ENCODE assay signal across 25 cellular contexts in the genomic region with DNA sequence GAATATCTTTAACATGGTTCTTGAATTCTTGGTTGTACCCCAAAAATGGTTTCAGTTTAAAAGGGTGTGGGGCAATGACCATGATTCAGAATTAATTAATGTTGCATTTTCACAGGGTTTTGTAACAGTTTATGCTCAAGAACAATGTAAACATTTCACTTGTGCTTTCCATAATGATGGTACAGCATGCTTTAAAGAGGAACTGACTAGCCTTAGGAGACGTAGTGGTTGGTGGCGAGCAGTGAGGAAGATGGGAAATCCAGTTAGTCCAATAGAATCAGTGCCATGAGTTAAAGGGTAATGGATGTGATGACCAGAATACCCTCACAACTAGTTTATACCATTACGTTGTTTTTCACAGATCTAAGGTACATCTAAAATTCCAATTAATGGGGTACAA.
"Had no signal": no experiment of that assay in that cellular context is flagged by ENCODE, and none has a peak within 500 bp of the region (broad histone marks: within the 10 kb centered on the region; RNA-seq: fewer than 3 reads in every experiment).

No MANE protein-coding gene starts in this region.

- H3K36me3 ChIP-seq: adrenal gland, breast epithelium, left lung, spleen, tibial artery, vagina had no signal

- H3K4me3 ChIP-seq: adrenal gland, breast epithelium, left lung, spleen, tibial artery, vagina had no signal

- H3K9ac ChIP-seq: parathyroid adenoma had no signal

- H3K4me3 Mint-ChIP-seq: activated CD4-positive, alpha-beta T cell treated with anti-CD3 and anti-CD28 coated beads for 36 hours; activated T-helper 1 cell treated with anti-CD3 and anti-CD28 coated beads, Interleukin-12 subunit alpha, Interleukin-12 subunit beta, Interleukin-2, Interleukin-4 antibody, amounts not matched to agents 30 ng/mL and 10 ng/mL and 1 ng/mL, durations not matched to agents 14 hours and 24 hours and 36 hours; nephron; WTC11 had no signal

- FAIRE-seq: astrocyte, endometrium, keratinocyte had no signal

- H3K9me3 ChIP-seq: breast epithelium, vagina had no signal

- H3K27me3 Mint-ChIP-seq: activated CD4-positive, alpha-beta T cell treated with anti-CD3 and anti-CD28 coated beads for 36 hours had no signal

- DNase-seq: activated CD4-positive, alpha-beta T cell treated with anti-CD3 and anti-CD28 coated beads for 36 hours; activated CD4-positive, alpha-beta T cell treated with anti-CD3 and anti-CD28 coated beads, Interleukin-2, amount 50 U/mL, for 48 hours; activated gamma-delta T cell treated with Interleukin-2 at 50 U/mL for 16 hours; activated T-cell treated with anti-CD3 and anti-CD28 coated beads for 4 hours; adrenal gland; cerebellar nuclear complex; cortex of kidney; erythroblast; foreskin melanocyte; left lung; midbrain; spleen; stimulated activated naive CD4-positive, alpha-beta T cell treated with Interleukin-2 at 50 U/mL for 16 hours; substantia nigra; tibial artery had no signal

- H3K79me2 ChIP-seq: parathyroid adenoma had no signal

- H2AFZ ChIP-seq: parathyroid adenoma had no signal

- ATAC-seq: activated CD4-positive, alpha-beta T cell treated with anti-CD3 and anti-CD28 coated beads for 36 hours; activated naive CD4-positive, alpha-beta T cell treated with anti-CD3 and anti-CD28 coated beads, Interleukin-2, amount 50 U/mL, for 72 hours; left lung; WTC11 had no signal

- H3K4me1 ChIP-seq: breast epithelium, parathyroid adenoma, tibial artery, vagina had no signal

- H3K27ac ChIP-seq: adrenal gland, breast epithelium, left lung, parathyroid adenoma, spleen, tibial artery, vagina had no signal

- H3K27me3 ChIP-seq: adrenal gland, breast epithelium, left lung, spleen, tibial artery, vagina had no signal

- H3K27ac Mint-ChIP-seq: activated CD4-positive, alpha-beta T cell treated with anti-CD3 and anti-CD28 coated beads for 36 hours; activated naive CD4-positive, alpha-beta T cell treated with anti-CD3 and anti-CD28 coated beads, Interleukin-2, amount 50 U/mL, for 72 hours; activated T-helper 1 cell treated with anti-CD3 and anti-CD28 coated beads, Interleukin-12 subunit alpha, Interleukin-12 subunit beta, Interleukin-2, Interleukin-4 antibody, amounts not matched to agents 30 ng/mL and 10 ng/mL and 1 ng/mL, durations not matched to agents 14 hours and 24 hours and 36 hours; nephron; WTC11 had no signal
